ENCODE assay signal across 1 cellular context in the genomic region with DNA sequence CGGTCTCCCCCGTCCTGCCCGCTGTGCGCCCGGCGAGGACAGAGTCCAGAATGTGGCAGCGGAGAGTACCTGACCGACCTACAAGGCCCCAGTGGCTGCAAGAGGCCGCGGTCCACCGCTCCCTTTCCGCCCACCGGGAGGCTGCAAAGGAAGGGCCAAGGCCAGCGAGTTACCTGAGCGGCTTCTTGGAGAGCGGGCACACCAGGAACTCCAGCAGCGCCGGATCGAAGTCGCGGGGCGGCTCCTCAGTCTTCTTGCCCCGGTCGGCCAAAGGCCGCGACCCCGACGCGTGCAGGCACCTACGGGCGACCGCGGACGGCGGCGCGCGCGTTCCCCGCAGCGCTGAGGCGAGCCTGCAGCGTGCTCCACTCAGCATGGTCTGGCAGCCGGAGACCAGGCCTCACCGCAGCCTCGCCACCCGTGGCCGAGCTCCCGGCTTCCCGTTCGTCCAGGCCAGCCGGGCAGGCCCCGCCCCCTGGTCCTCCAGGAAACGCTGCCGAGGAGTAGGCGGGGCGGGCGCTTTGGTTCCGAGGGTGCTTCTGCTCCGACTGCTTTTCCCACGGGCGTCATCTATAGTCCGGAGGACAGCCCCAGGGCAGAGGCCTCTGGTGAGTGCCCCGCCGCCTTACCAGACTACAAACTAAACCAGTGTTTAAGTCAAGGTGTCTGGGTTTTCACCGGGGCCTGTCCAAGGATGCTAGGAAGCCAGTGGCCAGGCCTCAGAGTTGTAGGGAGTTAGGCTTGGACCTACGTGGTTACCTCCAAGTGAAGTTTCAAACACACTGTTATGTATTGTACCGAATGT.
TF ChIP-seq lines count a peak whose summit lies in the region.

A gene with protein sequence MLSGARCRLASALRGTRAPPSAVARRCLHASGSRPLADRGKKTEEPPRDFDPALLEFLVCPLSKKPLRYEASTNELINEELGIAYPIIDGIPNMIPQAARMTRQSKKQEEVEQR (minus strand): TSS at position 452 of the 805 bp plus-strand sequence. CDS start 76 bp downstream, at position 376.

TF ChIP-seq in K562, 482 proteins besides CTCF, POLR2A, EP300 and RAD21 (continued from another document and continues in another):
- TF ChIP-seq, protein P1, sequence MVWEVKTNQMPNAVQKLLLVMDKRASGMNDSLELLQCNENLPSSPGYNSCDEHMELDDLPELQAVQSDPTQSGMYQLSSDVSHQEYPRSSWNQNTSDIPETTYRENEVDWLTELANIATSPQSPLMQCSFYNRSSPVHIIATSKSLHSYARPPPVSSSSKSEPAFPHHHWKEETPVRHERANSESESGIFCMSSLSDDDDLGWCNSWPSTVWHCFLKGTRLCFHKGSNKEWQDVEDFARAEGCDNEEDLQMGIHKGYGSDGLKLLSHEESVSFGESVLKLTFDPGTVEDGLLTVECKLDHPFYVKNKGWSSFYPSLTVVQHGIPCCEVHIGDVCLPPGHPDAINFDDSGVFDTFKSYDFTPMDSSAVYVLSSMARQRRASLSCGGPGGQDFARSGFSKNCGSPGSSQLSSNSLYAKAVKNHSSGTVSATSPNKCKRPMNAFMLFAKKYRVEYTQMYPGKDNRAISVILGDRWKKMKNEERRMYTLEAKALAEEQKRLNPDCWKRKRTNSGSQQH (CRISPR knock-in tag; IDR thresholded peaks at IDR 0.05) = no peak
- peak; percentile 81 for TF ChIP-seq RB1 (IDR thresholded peaks at IDR 0.05; ENCODE audit: low read depth)
- TF ChIP-seq HNRNPUL1 (IDR thresholded peaks at IDR 0.05; ENCODE audit: low read length) = no peak
- no peak for TF ChIP-seq STAG1 (CRISPR knock-in tag; IDR thresholded peaks at IDR 0.05; ENCODE audit: borderline replicate concordance)
- TF ChIP-seq THRAP3 (IDR thresholded peaks at IDR 0.05; ENCODE audit: borderline replicate concordance) = no peak
- no peak for TF ChIP-seq SIRT6 (IDR thresholded peaks at IDR 0.05; ENCODE audit: low read depth, low read length)
- TF ChIP-seq ETV5 (CRISPR knock-in tag; IDR thresholded peaks at IDR 0.05; ENCODE audit: low read depth) = peak; percentile 83
- peak; percentile 64; the same call in 1 of the 2 replicates for TF ChIP-seq MBD2 (IDR thresholded peaks at IDR 0.05; ENCODE audit: borderline replicate concordance, low read depth)
- TF ChIP-seq, protein P2, sequence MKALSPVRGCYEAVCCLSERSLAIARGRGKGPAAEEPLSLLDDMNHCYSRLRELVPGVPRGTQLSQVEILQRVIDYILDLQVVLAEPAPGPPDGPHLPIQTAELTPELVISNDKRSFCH (CRISPR knock-in tag; IDR thresholded peaks at IDR 0.05) = no peak
- TF ChIP-seq, protein P2 (tag; IDR thresholded peaks at IDR 0.05) = 0 out of 2 replicates have a peak, but pooled peaks have one; percentile 47
- no peak for TF ChIP-seq MCM5 (IDR thresholded peaks at IDR 0.05; ENCODE audit: low read depth)
- peak; percentile 31; the same call in 1 of the 2 replicates for TF ChIP-seq EGR1 (conservative IDR thresholded peaks at IDR 0.05)
- TF ChIP-seq TCF3 (CRISPR knock-in tag; IDR thresholded peaks at IDR 0.05) = peak; percentile 27; the same call in 1 of the 2 replicates
- no peak for TF ChIP-seq NR2C1 (IDR thresholded peaks at IDR 0.05)
- TF ChIP-seq NR2C1 (tag; IDR thresholded peaks at IDR 0.05) = no peak
- TF ChIP-seq ETV6 (IDR thresholded peaks at IDR 0.05; ENCODE audit: borderline replicate concordance in 1 of 2, low read depth in 2 of 2, low read length in 1 of 2) = no peak
- 0 out of 2 replicates have a peak, but pooled peaks have one; percentile 12 for TF ChIP-seq ETV6 (CRISPR knock-in tag; IDR thresholded peaks at IDR 0.05; ENCODE audit: borderline replicate concordance)
- TF ChIP-seq ZFX (CRISPR knock-in tag; IDR thresholded peaks at IDR 0.05) = peak; percentile 100
- peak; percentile 54 for TF ChIP-seq RBM22 (IDR thresholded peaks at IDR 0.05; ENCODE audit: low read depth, low read length, poor library complexity, severe bottlenecking)
- TF ChIP-seq, protein P3, sequence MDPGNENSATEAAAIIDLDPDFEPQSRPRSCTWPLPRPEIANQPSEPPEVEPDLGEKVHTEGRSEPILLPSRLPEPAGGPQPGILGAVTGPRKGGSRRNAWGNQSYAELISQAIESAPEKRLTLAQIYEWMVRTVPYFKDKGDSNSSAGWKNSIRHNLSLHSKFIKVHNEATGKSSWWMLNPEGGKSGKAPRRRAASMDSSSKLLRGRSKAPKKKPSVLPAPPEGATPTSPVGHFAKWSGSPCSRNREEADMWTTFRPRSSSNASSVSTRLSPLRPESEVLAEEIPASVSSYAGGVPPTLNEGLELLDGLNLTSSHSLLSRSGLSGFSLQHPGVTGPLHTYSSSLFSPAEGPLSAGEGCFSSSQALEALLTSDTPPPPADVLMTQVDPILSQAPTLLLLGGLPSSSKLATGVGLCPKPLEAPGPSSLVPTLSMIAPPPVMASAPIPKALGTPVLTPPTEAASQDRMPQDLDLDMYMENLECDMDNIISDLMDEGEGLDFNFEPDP (CRISPR knock-in tag; IDR thresholded peaks at IDR 0.05) = no peak
- TF ChIP-seq POLR2G (IDR thresholded peaks at IDR 0.05; ENCODE audit: low read depth, low read length) = peak; percentile 99
- TF ChIP-seq, protein P4, sequence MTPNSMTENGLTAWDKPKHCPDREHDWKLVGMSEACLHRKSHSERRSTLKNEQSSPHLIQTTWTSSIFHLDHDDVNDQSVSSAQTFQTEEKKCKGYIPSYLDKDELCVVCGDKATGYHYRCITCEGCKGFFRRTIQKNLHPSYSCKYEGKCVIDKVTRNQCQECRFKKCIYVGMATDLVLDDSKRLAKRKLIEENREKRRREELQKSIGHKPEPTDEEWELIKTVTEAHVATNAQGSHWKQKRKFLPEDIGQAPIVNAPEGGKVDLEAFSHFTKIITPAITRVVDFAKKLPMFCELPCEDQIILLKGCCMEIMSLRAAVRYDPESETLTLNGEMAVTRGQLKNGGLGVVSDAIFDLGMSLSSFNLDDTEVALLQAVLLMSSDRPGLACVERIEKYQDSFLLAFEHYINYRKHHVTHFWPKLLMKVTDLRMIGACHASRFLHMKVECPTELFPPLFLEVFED (CRISPR knock-in tag; conservative IDR thresholded peaks at IDR 0.05) = no peak
- TF ChIP-seq ZNF224 (CRISPR knock-in tag; IDR thresholded peaks at IDR 0.05) = no peak
- no peak for TF ChIP-seq CREBBP (IDR thresholded peaks at IDR 0.05; ENCODE audit: low read depth, low read length)
- TF ChIP-seq NCOR1 (IDR thresholded peaks at IDR 0.05) = no peak
- TF ChIP-seq, protein P5, sequence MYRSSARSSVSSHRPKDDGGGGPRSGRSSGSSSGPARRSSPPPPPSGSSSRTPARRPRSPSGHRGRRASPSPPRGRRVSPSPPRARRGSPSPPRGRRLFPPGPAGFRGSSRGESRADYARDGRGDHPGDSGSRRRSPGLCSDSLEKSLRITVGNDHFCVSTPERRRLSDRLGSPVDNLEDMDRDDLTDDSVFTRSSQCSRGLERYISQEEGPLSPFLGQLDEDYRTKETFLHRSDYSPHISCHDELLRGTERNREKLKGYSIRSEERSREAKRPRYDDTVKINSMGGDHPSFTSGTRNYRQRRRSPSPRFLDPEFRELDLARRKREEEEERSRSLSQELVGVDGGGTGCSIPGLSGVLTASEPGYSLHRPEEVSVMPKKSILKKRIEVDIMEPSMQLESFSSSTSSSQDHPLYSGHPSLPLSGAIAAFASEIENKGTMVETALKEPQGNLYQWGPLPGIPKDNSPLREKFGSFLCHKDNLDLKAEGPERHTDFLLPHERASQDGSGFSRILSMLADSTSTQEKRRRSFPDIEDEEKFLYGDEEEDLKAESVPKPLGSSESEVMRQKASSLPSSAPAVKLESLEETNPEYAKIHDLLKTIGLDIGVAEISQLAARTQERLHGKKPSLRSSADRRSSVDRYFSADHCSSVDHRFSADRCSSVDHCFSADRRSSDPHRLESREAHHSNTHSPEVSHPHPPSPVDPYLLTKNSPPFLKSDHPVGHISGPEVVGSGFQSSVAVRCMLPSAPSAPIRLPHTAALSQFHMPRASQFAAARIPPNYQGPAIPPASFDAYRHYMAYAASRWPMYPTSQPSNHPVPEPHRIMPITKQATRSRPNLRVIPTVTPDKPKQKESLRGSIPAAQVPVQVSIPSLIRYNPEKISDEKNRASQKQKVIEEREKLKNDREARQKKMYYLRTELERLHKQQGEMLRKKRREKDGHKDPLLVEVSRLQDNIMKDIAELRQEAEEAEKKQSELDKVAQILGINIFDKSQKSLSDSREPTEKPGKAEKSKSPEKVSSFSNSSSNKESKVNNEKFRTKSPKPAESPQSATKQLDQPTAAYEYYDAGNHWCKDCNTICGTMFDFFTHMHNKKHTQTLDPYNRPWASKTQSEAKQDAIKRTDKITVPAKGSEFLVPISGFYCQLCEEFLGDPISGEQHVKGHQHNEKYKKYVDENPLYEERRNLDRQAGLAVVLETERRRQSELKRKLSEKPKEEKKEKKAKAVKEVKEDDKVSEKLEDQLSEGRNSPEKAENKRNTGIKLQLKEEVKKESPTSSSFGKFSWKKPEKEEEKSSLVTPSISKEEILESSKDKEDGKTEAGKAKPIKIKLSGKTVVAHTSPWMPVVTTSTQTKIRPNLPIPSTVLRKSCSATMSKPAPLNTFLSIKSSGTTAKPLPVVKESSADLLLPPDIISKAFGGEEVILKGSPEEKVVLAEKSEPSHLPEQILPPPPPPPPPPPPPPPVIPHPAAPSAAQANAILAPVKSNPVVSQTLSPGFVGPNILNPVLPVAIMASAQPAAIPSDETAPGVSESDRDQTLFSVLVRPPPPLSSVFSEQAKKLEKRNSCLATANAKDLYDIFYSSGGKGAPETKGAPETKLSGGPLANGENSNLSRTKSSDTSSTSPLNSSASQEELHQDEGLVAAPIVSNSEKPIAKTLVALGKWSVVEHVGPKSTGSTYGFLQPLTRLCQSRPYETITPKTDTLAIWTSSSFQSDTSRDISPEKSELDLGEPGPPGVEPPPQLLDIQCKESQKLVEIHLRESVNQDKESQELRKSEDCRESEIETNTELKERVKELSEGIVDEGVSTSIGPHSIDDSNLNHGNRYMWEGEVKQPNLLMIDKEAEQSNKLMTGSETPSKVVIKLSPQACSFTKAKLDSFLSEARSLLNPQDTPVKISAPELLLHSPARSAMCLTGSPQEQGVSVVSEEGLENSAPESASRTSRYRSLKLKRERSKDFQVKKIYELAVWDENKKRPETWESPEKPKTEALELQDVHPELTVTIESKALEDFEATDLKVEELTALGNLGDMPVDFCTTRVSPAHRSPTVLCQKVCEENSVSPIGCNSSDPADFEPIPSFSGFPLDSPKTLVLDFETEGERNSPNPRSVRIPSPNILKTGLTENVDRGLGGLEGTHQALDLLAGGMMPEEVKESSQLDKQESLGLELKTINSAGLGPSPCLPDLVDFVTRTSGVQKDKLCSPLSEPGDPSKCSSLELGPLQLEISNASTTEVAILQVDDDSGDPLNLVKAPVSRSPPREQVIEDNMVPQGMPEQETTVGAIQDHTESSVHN (IDR thresholded peaks at IDR 0.05; ENCODE audit: borderline replicate concordance in 1 of 2, low read depth in 1 of 2) = no peak
- TF ChIP-seq PHB2 (IDR thresholded peaks at IDR 0.05; ENCODE audit: low read depth) = no peak
- no peak for TF ChIP-seq ZNF445 (CRISPR knock-in tag; IDR thresholded peaks at IDR 0.05; ENCODE audit: low read depth)
- TF ChIP-seq, protein P6, sequence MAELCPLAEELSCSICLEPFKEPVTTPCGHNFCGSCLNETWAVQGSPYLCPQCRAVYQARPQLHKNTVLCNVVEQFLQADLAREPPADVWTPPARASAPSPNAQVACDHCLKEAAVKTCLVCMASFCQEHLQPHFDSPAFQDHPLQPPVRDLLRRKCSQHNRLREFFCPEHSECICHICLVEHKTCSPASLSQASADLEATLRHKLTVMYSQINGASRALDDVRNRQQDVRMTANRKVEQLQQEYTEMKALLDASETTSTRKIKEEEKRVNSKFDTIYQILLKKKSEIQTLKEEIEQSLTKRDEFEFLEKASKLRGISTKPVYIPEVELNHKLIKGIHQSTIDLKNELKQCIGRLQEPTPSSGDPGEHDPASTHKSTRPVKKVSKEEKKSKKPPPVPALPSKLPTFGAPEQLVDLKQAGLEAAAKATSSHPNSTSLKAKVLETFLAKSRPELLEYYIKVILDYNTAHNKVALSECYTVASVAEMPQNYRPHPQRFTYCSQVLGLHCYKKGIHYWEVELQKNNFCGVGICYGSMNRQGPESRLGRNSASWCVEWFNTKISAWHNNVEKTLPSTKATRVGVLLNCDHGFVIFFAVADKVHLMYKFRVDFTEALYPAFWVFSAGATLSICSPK (IDR thresholded peaks at IDR 0.05; ENCODE audit: borderline replicate concordance) = no peak
- TF ChIP-seq MTA2 (IDR thresholded peaks at IDR 0.05; ENCODE audit: low read depth) = no peak
- TF ChIP-seq, protein P7, sequence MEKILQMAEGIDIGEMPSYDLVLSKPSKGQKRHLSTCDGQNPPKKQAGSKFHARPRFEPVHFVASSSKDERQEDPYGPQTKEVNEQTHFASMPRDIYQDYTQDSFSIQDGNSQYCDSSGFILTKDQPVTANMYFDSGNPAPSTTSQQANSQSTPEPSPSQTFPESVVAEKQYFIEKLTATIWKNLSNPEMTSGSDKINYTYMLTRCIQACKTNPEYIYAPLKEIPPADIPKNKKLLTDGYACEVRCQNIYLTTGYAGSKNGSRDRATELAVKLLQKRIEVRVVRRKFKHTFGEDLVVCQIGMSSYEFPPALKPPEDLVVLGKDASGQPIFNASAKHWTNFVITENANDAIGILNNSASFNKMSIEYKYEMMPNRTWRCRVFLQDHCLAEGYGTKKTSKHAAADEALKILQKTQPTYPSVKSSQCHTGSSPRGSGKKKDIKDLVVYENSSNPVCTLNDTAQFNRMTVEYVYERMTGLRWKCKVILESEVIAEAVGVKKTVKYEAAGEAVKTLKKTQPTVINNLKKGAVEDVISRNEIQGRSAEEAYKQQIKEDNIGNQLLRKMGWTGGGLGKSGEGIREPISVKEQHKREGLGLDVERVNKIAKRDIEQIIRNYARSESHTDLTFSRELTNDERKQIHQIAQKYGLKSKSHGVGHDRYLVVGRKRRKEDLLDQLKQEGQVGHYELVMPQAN (IDR thresholded peaks at IDR 0.05; ENCODE audit: borderline replicate concordance) = peak; percentile 31; the same call in 1 of the 2 replicates
- TF ChIP-seq CBX1 (IDR thresholded peaks at IDR 0.05; ENCODE audit: low read depth) = peak; percentile 77; the same call in 1 of the 2 replicates
- TF ChIP-seq SNRNP70 (optimal IDR thresholded peaks at IDR 0.05; ENCODE audit: low read depth, low read length) = no peak
- TF ChIP-seq E2F3 (CRISPR knock-in tag; IDR thresholded peaks at IDR 0.05) = no peak
- TF ChIP-seq BDP1 (IDR thresholded peaks at IDR 0.05; ENCODE audit: insufficient read depth, insufficient read length) = no peak
